In genomic region chr17:32869345-32870026, GRCh38 we compare ENCODE assay signal across 1 cellular context.
TF ChIP-seq lines count a peak whose summit lies in the region.

No MANE protein-coding gene starts in this region.

TF ChIP-seq in SK-N-SH, 30 proteins besides CTCF, POLR2A, EP300 and RAD21:
- TF ChIP-seq PBX3 (IDR thresholded peaks at IDR 0.05) (no peak), RFX5 (IDR thresholded peaks at IDR 0.05; ENCODE audit: low read length) (no peak), TAF1 (IDR thresholded peaks at IDR 0.05; ENCODE audit: borderline replicate concordance, low read depth, low read length) (no peak)
